Comparison of ENCODE assay signal across 16 cellular contexts in genomic region chr12:19850341-19851065, GRCh38.
A peak's percentile ranks its signal among the peaks of the same experiment; 100 is the strongest.
DNase-seq lines count a peak whose midpoint lies in the region; ATAC-seq and TF ChIP-seq lines count a peak whose summit lies in the region.
"Had no signal": no experiment of that assay in that cellular context is flagged by ENCODE, and none has a peak within 500 bp of the region (broad histone marks: within the 10 kb centered on the region; RNA-seq: fewer than 3 reads in every experiment).

No MANE protein-coding gene starts in this region.

- no peak for TF ChIP-seq POLR2A in thyroid gland (IDR thresholded peaks at IDR 0.05)

- H3K36me3 ChIP-seq in thyroid gland = no peaks in the 10 kb centered on the region
- H3K36me3 ChIP-seq in H7 (replicated peaks; ENCODE audit: control insufficient read depth, insufficient read depth, low read length) = no peaks in the 10 kb centered on the region
- H3K36me3 ChIP-seq: gastrocnemius medialis had no signal

- H3K4me3 ChIP-seq in thyroid gland (replicated peaks in 1 of 3) (no peak overlapping the region), H7 (ENCODE audit: insufficient read depth, low read depth, low read length) (no peak overlapping the region)
- H3K4me3 ChIP-seq: gastrocnemius medialis had no signal

- no peak for TF ChIP-seq CTCF in chondrocyte (IDR thresholded peaks at IDR 0.05)
- TF ChIP-seq CTCF in mesothelial cell of epicardium (IDR thresholded peaks at IDR 0.05; ENCODE audit: unreplicated experiment) = no peak
- TF ChIP-seq CTCF in thyroid gland (IDR thresholded peaks at IDR 0.05) = no peak

- intact Hi-C loops in thyroid gland (cut with DNase I) = no loop called here

- DNase-seq in NCI-H226 (peak; percentile 14), chondrocyte (ENCODE audit: low spot score) (no peak), mesothelial cell of epicardium (ENCODE audit: low spot score in 2 of 2, unreplicated experiment in 2 of 2) (no peak), thyroid gland (peak; percentile 50 to 57), H7 (no peak)
- DNase-seq in stimulated activated CD4-positive, alpha-beta T cell treated with anti-CD3 and anti-CD28 coated beads, Interleukin-2, amount 100 ng/mL, for 24 hours = no peak
- DNase-seq: activated CD4-positive, alpha-beta T cell treated with anti-CD3 and anti-CD28 coated beads for 1 hour; Calu3; cerebellar nuclear complex; gastrocnemius medialis; kidney; NCI-H187 treated with DMSO at 0.1 percent for 48 hours; NK-92 treated with Interleukin-12 subunit alpha and Interleukin-12 subunit beta, amount 100 ng/mL, for 24 hours; stimulated activated CD4-positive, alpha-beta T cell treated with anti-CD3 and anti-CD28 coated beads, Interleukin-4, amount 100 ng/mL, for 24 hours had no signal

- WGBS in thyroid gland, 2 donors = 47% methylated on average over 11 of the region's 11 CpGs

- H3K9me3 ChIP-seq in thyroid gland = no peaks in the 10 kb centered on the region
- H3K9me3 ChIP-seq: gastrocnemius medialis had no signal

- H3K9me3 Mint-ChIP-seq in chondrocyte (ENCODE audit: low read depth) (peaks cover 21% of the 10 kb centered on the region), mesothelial cell of epicardium (peaks cover 28% of the 10 kb centered on the region)

- no peaks in the 10 kb centered on the region for H3K27me3 ChIP-seq in thyroid gland
- H3K27me3 ChIP-seq in H7 (ENCODE audit: control insufficient read depth, insufficient read depth, low read length) = no peaks in the 10 kb centered on the region
- H3K27me3 ChIP-seq: gastrocnemius medialis had no signal

- peak overlapping the region in 1 of 3 donors; percentile 60 for H3K27ac ChIP-seq in thyroid gland
- H3K27ac ChIP-seq: gastrocnemius medialis, parathyroid adenoma had no signal

- peaks cover 12 to 21% of the 10 kb centered on the region in 2 donors for H3K4me1 ChIP-seq in thyroid gland
- H3K4me1 ChIP-seq: gastrocnemius medialis, parathyroid adenoma had no signal

- H3K27ac Mint-ChIP-seq in chondrocyte (ENCODE audit: unreplicated experiment) (peak overlapping the region; percentile 93), mesothelial cell of epicardium (peak overlapping the region; percentile 84)

- H3K36me3 Mint-ChIP-seq in chondrocyte (ENCODE audit: low read depth) = no peaks in the 10 kb centered on the region
- peaks cover 28% of the 10 kb centered on the region for H3K36me3 Mint-ChIP-seq in mesothelial cell of epicardium

- H3K4me3 Mint-ChIP-seq in chondrocyte (ENCODE audit: unreplicated experiment) (peak overlapping the region; percentile 13), mesothelial cell of epicardium (no peak overlapping the region)

- H3K4me1 Mint-ChIP-seq in chondrocyte (ENCODE audit: low read depth) (peaks cover 71% of the 10 kb centered on the region), mesothelial cell of epicardium (peaks cover 69% of the 10 kb centered on the region)

- ATAC-seq in HG03432 (IDR thresholded peaks at IDR 0.05; ENCODE audit: unreplicated experiment) = no peak
- ATAC-seq: gastrocnemius medialis had no signal

- no peaks in the 10 kb centered on the region for H3K27me3 Mint-ChIP-seq in chondrocyte (ENCODE audit: low read depth)
- H3K27me3 Mint-ChIP-seq in mesothelial cell of epicardium (ENCODE audit: low read depth) = no peaks in the 10 kb centered on the region

Comparison
In these comparisons a context has a peak if more than half of its experiments do, and no peak if none do; other contexts are left out.
1. DNase-seq: peak in NCI-H226 (single experiment) and thyroid gland (2 of 2); none in chondrocyte (single experiment), mesothelial cell of epicardium (0 of 2), stimulated activated CD4-positive, alpha-beta T cell treated with anti-CD3 and anti-CD28 coated beads, Interleukin-2, amount 100 ng/mL, for 24 hours (0 of 2) and H7 (single experiment).